In the genomic region with DNA sequence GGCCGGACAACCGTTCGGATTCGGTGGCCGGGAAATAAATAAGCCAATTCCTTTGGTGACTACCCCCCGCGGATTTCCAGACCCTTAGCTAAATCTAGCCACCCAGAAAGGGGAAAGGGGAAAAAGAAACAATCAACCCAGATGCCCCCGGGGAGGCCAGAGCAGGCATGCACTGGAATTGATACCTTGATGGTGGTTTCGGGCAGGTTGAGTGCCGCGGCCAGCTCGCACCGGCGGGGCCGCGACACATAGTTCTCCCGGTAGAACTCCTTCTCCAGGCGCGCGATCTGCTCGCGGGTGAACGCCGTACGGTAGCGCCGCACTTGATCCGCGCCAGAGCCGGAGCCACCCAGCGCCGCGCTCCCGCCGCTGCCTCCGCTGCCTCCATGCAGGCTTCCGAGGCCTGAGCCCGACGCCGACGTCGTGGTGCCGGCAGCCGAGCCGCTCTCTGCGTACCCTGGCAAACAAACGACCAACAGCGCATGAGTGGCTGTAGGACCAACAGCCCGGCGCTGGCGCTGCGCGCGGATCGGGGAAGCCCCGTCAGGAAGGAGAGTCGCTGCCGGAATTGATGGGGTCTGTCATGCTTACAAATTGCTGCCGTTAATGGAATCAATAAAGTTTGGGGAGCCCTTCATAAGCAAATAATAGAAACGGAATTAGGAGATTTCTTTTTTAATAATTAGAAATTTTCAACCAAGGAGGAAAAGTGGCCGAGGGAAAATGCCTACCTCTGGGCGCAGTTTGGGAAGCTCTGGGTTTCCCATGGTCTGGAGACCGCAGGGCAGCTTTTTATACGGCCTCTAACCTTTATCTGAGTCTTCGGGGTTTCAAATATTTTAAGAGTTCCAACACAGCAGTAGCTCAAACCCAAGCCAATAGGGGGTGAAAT, we compare ENCODE assay signal across 13 cellular contexts. TPM values are rescaled to one million over a fixed set of nuclear protein-coding genes. Genes with fewer than 3 reads are reported as not detected.
DNase-seq lines count a peak whose midpoint lies in the region; TF ChIP-seq lines count a peak whose summit lies in the region.
"Had no signal": no experiment of that assay in that cellular context is flagged by ENCODE, and none has a peak within 500 bp of the region (broad histone marks: within the 10 kb centered on the region; RNA-seq: fewer than 3 reads in every experiment).

No MANE protein-coding gene starts in this region.

- H2BK120ac ChIP-seq in mesendoderm (ENCODE audit: low read depth, low read length) = no peak overlapping the region

- H3K27ac Mint-ChIP-seq in activated T-helper 2 cell treated with anti-CD3 and anti-CD28 coated beads, Interferon-gamma antibody, Interleukin-2, Interleukin-4, amounts not matched to agents 10 μg/mL and 5 μg/mL and 100 μg/mL, durations not matched to agents 14 hours and 24 hours and 36 hours = peak overlapping the region; percentile 46

- no peaks in the 10 kb centered on the region for H3K79me1 ChIP-seq in mesendoderm (ENCODE audit: low read length)

- no peaks in the 10 kb centered on the region for H3K79me2 ChIP-seq in mesendoderm (ENCODE audit: control insufficient read depth, insufficient read depth, low read length)

- no CpG with 5 or more reads among the region's 65 CpGs for WGBS in mesendoderm (ENCODE audit: extremely low coverage, insufficient coverage, low lambda C conversion rate)

- POLR2A ChIA-PET in A673 (lab: Charles Lee; ENCODE audit: low non-redundant PET) = no interaction called here

- H3K9me3 Mint-ChIP-seq in activated T-helper 2 cell treated with anti-CD3 and anti-CD28 coated beads, Interferon-gamma antibody, Interleukin-2, Interleukin-4, amounts not matched to agents 10 μg/mL and 5 μg/mL and 100 μg/mL, durations not matched to agents 14 hours and 24 hours and 36 hours = peaks cover 3% of the 10 kb centered on the region

- no TSS peak for BruUV-seq in A673 (replicated peaks; lab: Mats Ljungman, UMichigan)

- no peak overlapping the region for H2BK15ac ChIP-seq in mesendoderm (replicated peaks; ENCODE audit: low read depth)

- intact Hi-C loops in A673 (cut with micrococcal nuclease; ENCODE audit: unreplicated experiment) = loop anchor here (2.0 to 5.0 kb wide), 3 partner anchors 80 to 970 kb away; a partner anchor contains a TSS
- intact Hi-C loops in activated T-helper 2 cell treated with anti-CD3 and anti-CD28 coated beads, Interferon-gamma antibody, Interleukin-2, Interleukin-4, amounts not matched to agents 10 μg/mL and 5 μg/mL and 100 μg/mL, durations not matched to agents 14 hours and 24 hours and 36 hours (cut with micrococcal nuclease) = loop anchor here (2.0 kb wide), 2 partner anchors 15 to 81 kb away; no protein-coding TSS in a partner anchor

- H3K4me1 ChIP-seq in A673 (ENCODE audit: insufficient read depth, low read length, poor library complexity, severe bottlenecking) (peaks cover 41% of the 10 kb centered on the region), mesendoderm (ENCODE audit: control insufficient read depth, low read depth, low read length) (peaks cover 5% of the 10 kb centered on the region)

- peaks cover 5% of the 10 kb centered on the region for H3K4me1 Mint-ChIP-seq in activated T-helper 2 cell treated with anti-CD3 and anti-CD28 coated beads, Interferon-gamma antibody, Interleukin-2, Interleukin-4, amounts not matched to agents 10 μg/mL and 5 μg/mL and 100 μg/mL, durations not matched to agents 14 hours and 24 hours and 36 hours (ENCODE audit: low read depth)

- H3K4me3 ChIP-seq in A673 (ENCODE audit: low read depth, low read length, poor library complexity, severe bottlenecking) (peak overlapping the region; percentile 36), mesendoderm (ENCODE audit: low read length) (no peak overlapping the region)
- H3K4me3 ChIP-seq: dorsolateral prefrontal cortex had no signal

- H3K27me3 ChIP-seq in A673 (replicated peaks; ENCODE audit: insufficient read depth, low read depth, low read length, poor library complexity) (peaks cover 81% of the 10 kb centered on the region), mesendoderm (ENCODE audit: insufficient read depth, low read length, poor library complexity) (peaks cover 84% of the 10 kb centered on the region)

- peak; percentile 83 for DNase-seq in A673 (ENCODE audit: low spot score)
- peak; percentile 21 for DNase-seq in DMS114 treated with DMSO at 0.1 percent for 48 hours (lab: John Stamatoyannopoulos, UW; ENCODE audit: unreplicated experiment)
- no peak for DNase-seq in activated T-helper 2 cell treated with anti-CD3 and anti-CD28 coated beads, Interferon-gamma antibody, Interleukin-2, Interleukin-4, amounts not matched to agents 10 μg/mL and 5 μg/mL and 100 μg/mL, durations not matched to agents 14 hours and 24 hours and 36 hours (ENCODE audit: low spot score)
- peak; percentile 73 for DNase-seq in mesendoderm
- no peak for DNase-seq in NCI-H69 (lab: John Stamatoyannopoulos, UW)
- no peak for DNase-seq in HK-2 (ENCODE audit: unreplicated experiment)
- no peak for DNase-seq in DMS153 (lab: John Stamatoyannopoulos, UW)
- no peak for DNase-seq in OCI-M2 (lab: John Stamatoyannopoulos, UW; ENCODE audit: unreplicated experiment)
- DNase-seq: dorsolateral prefrontal cortex; left ventricle myocardium superior; posterior cingulate gyrus; stimulated activated CD4-positive, alpha-beta T cell treated with anti-CD3 and anti-CD28 coated beads, Interleukin-4, amount 100 ng/mL, for 4 hours had no signal

- H3K36me3 Mint-ChIP-seq in activated T-helper 2 cell treated with anti-CD3 and anti-CD28 coated beads, Interferon-gamma antibody, Interleukin-2, Interleukin-4, amounts not matched to agents 10 μg/mL and 5 μg/mL and 100 μg/mL, durations not matched to agents 14 hours and 24 hours and 36 hours (ENCODE audit: low read depth) = peaks cover 4% of the 10 kb centered on the region

- no peak for TF ChIP-seq CTCF in A673 (conservative IDR thresholded peaks at IDR 0.05; ENCODE audit: low read depth, low read length)

- no peak overlapping the region for H2BK5ac ChIP-seq in mesendoderm (ENCODE audit: low read length)

- H3K4me2 ChIP-seq in mesendoderm (ENCODE audit: low read length) = peak overlapping the region; percentile 23

- CTCF ChIA-PET in A673 (lab: Charles Lee) = no interaction called here

- no peak overlapping the region for H3K9ac ChIP-seq in mesendoderm (ENCODE audit: low read length)

- no peak overlapping the region for H3K4ac ChIP-seq in mesendoderm (ENCODE audit: low read depth, low read length)

- H3K9me3 ChIP-seq in A673 (ENCODE audit: low read depth, low read length, poor library complexity, severe bottlenecking) = no peaks in the 10 kb centered on the region

- H3K4me3 Mint-ChIP-seq in activated T-helper 2 cell treated with anti-CD3 and anti-CD28 coated beads, Interferon-gamma antibody, Interleukin-2, Interleukin-4, amounts not matched to agents 10 μg/mL and 5 μg/mL and 100 μg/mL, durations not matched to agents 14 hours and 24 hours and 36 hours (ENCODE audit: low read depth) = no peak overlapping the region

- peaks cover 64% of the 10 kb centered on the region for H3K27me3 Mint-ChIP-seq in activated T-helper 2 cell treated with anti-CD3 and anti-CD28 coated beads, Interferon-gamma antibody, Interleukin-2, Interleukin-4, amounts not matched to agents 10 μg/mL and 5 μg/mL and 100 μg/mL, durations not matched to agents 14 hours and 24 hours and 36 hours (ENCODE audit: low read depth)

- H2AK5ac ChIP-seq in mesendoderm (ENCODE audit: low read length) = no peak overlapping the region

- H3K27ac ChIP-seq in A673 (ENCODE audit: low read depth, low read length, poor library complexity, severe bottlenecking) = no peak overlapping the region
- no peak overlapping the region for H3K27ac ChIP-seq in mesendoderm (ENCODE audit: low read depth, low read length)
- H3K27ac ChIP-seq: dorsolateral prefrontal cortex had no signal

- no peaks in the 10 kb centered on the region for H3K36me3 ChIP-seq in A673 (ENCODE audit: insufficient read depth, low read length, poor library complexity, severe bottlenecking)
- no peaks in the 10 kb centered on the region for H3K36me3 ChIP-seq in mesendoderm (ENCODE audit: control insufficient read depth, insufficient read depth, low read length)

- no peak overlapping the region for H4K8ac ChIP-seq in mesendoderm (ENCODE audit: low read depth, low read length)

- H4K5ac ChIP-seq in mesendoderm (ENCODE audit: low read length) = no peak overlapping the region

- no peak overlapping the region for H3K18ac ChIP-seq in mesendoderm (ENCODE audit: low read length)

- H3K56ac ChIP-seq in mesendoderm (ENCODE audit: low read length) = peak overlapping the region; percentile 51

- H3K23ac ChIP-seq in mesendoderm (ENCODE audit: low read length) = peak overlapping the region; percentile 34

RNA-seq across cellular contexts. Expression of a gene that starts 1.5 kb away (rescaled TPM):
- total RNA-seq in A673 (2021) = 0.41 and 0.70 TPM in 2 replicates
- total RNA-seq in activated T-helper 2 cell treated with anti-CD3 and anti-CD28 coated beads, Interferon-gamma antibody, Interleukin-2, Interleukin-4, amounts not matched to agents 10 μg/mL and 5 μg/mL and 100 μg/mL, durations not matched to agents 14 hours and 24 hours and 36 hours = not detected in 2 replicates
- 0.01 TPM for polyA plus RNA-seq in mesendoderm (2013, experiment 1 of 2)
- polyA plus RNA-seq in mesendoderm (2013, experiment 2 of 2) = not detected
- total RNA-seq: left ventricle myocardium superior had no signal
- polyA plus RNA-seq: adipose tissue had no signal

RNA-seq across cellular contexts. Expression of a gene that starts 10.3 kb away (rescaled TPM):
- total RNA-seq in A673 (2021) = 32.7 and 33.8 TPM in 2 replicates
- not detected in 2 replicates for total RNA-seq in activated T-helper 2 cell treated with anti-CD3 and anti-CD28 coated beads, Interferon-gamma antibody, Interleukin-2, Interleukin-4, amounts not matched to agents 10 μg/mL and 5 μg/mL and 100 μg/mL, durations not matched to agents 14 hours and 24 hours and 36 hours
- 0.18 TPM for polyA plus RNA-seq in mesendoderm (2013, experiment 1 of 2)
- polyA plus RNA-seq in mesendoderm (2013, experiment 2 of 2) = 0.10 TPM
- total RNA-seq: dorsolateral prefrontal cortex, left ventricle myocardium superior had no signal

RNA-seq across cellular contexts. Expression of a gene that starts 17.4 kb away (rescaled TPM):
- total RNA-seq in A673 (2021) = 0.58 and 0.72 TPM in 2 replicates
- not detected in 2 replicates for total RNA-seq in activated T-helper 2 cell treated with anti-CD3 and anti-CD28 coated beads, Interferon-gamma antibody, Interleukin-2, Interleukin-4, amounts not matched to agents 10 μg/mL and 5 μg/mL and 100 μg/mL, durations not matched to agents 14 hours and 24 hours and 36 hours
- not detected for polyA plus RNA-seq in mesendoderm (2013, experiment 1 of 2)
- polyA plus RNA-seq in mesendoderm (2013, experiment 2 of 2) = not detected
- total RNA-seq: dorsolateral prefrontal cortex, left ventricle myocardium superior had no signal
- polyA plus RNA-seq: adipose tissue had no signal

RNA-seq across cellular contexts. Expression of a gene that starts 24.8 kb away (rescaled TPM):
- total RNA-seq in A673 (2021) = 107 and 123 TPM in 2 replicates
- total RNA-seq in activated T-helper 2 cell treated with anti-CD3 and anti-CD28 coated beads, Interferon-gamma antibody, Interleukin-2, Interleukin-4, amounts not matched to agents 10 μg/mL and 5 μg/mL and 100 μg/mL, durations not matched to agents 14 hours and 24 hours and 36 hours = not detected in 2 replicates
- polyA plus RNA-seq in mesendoderm (2013, experiment 1 of 2) = 0.08 TPM
- polyA plus RNA-seq in mesendoderm (2013, experiment 2 of 2) = 0.08 TPM
- total RNA-seq: dorsolateral prefrontal cortex, left ventricle myocardium superior had no signal

RNA-seq across cellular contexts. Expression of a gene that starts 34.3 kb away (rescaled TPM):
- total RNA-seq in A673 (2021) = 88.6 and 98.3 TPM in 2 replicates
- total RNA-seq in activated T-helper 2 cell treated with anti-CD3 and anti-CD28 coated beads, Interferon-gamma antibody, Interleukin-2, Interleukin-4, amounts not matched to agents 10 μg/mL and 5 μg/mL and 100 μg/mL, durations not matched to agents 14 hours and 24 hours and 36 hours = not detected in 2 replicates
- polyA plus RNA-seq in mesendoderm (2013, experiment 1 of 2) = not detected
- not detected for polyA plus RNA-seq in mesendoderm (2013, experiment 2 of 2)
- total RNA-seq: left ventricle myocardium superior had no signal

Comparison
In these comparisons a context has a peak if more than half of its experiments do, and no peak if none do; other contexts are left out.
1. DNase-seq: peak in A673 (single experiment), DMS114 treated with DMSO at 0.1 percent for 48 hours (single experiment) and mesendoderm (single experiment); none in activated T-helper 2 cell treated with anti-CD3 and anti-CD28 coated beads, Interferon-gamma antibody, Interleukin-2, Interleukin-4, amounts not matched to agents 10 μg/mL and 5 μg/mL and 100 μg/mL, durations not matched to agents 14 hours and 24 hours and 36 hours (single experiment), NCI-H69 (single experiment), HK-2 (single experiment), DMS153 (single experiment) and OCI-M2 (single experiment).
2. RNA of a gene that starts 10.3 kb away (total RNA-seq): 32.7 to 33.8 TPM in A673; not detected in activated T-helper 2 cell treated with anti-CD3 and anti-CD28 coated beads, Interferon-gamma antibody, Interleukin-2, Interleukin-4, amounts not matched to agents 10 μg/mL and 5 μg/mL and 100 μg/mL, durations not matched to agents 14 hours and 24 hours and 36 hours; every median in the first group is over 10 times any median in the second.